ENCODE assay signal across 1 cellular context in the genomic region with DNA sequence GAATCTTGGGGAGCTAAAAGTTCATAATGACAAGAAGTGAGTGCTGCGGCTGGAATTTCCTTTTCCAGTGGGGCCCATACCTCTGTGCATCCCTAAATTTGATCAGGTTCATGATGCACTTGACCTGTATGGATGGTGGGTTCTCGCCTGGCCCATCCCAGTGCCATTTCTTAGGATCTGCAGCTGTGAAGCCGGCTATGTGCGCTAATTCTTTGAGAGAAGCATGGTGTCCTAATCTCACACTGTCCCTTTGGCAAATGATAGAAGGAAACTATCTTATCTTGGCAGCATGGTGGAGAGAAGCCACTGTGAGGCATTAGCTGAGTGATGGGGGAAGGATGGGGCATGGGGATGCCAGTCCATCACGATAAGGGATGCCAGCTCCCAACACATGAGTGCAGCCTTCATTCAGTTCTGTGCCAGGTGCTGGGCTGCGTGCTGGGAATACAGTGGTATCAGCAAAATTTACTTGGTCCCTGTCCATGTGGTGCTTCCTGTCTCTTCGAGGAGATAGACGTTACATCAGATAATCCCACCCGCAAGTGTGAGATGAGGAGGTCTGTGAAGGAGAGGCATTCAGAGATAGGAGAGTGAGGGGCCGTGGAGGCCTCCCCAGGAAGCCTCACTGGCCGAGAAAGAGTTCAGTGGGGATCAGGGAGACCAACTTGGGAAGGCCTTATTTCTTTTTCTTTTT.
TF ChIP-seq lines count a peak whose summit lies in the region.

No MANE protein-coding gene starts in this region.

TF ChIP-seq in A549, 52 proteins besides CTCF, POLR2A, EP300 and RAD21:
- TF ChIP-seq MAFK (IDR thresholded peaks at IDR 0.05; ENCODE audit: partially characterized antibody) = peak; percentile 34
- TF ChIP-seq RFX5 (IDR thresholded peaks at IDR 0.05) = no peak
